In the genomic region with DNA sequence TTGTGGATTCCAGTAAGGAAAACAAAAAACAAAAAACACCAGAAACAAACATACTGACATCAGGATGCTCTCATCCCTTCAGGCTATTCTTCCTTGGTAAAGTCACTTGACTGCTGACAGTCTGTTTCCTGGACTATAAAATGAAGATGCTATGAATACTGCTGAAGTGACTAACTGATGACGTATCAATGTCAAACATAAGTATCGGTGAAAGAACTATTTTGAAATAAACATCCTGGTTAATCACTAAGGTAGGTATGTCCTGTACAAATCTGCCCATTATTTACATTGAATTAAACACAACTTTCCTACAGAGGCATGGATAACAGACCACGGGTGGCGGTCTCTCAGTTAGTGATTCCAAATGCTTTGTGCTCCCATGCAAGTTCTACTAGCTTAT, we compare ENCODE assay signal across 18 cellular contexts. TPM values are rescaled to one million over a fixed set of nuclear protein-coding genes. Genes with fewer than 3 reads are reported as not detected.
DNase-seq lines count a peak whose midpoint lies in the region; ATAC-seq, FAIRE-seq and TF ChIP-seq lines count a peak whose summit lies in the region.
"Had no signal": no experiment of that assay in that cellular context is flagged by ENCODE, and none has a peak within 500 bp of the region (broad histone marks: within the 10 kb centered on the region; RNA-seq: fewer than 3 reads in every experiment).

No MANE protein-coding gene starts in this region.

- H3K9me3 Mint-ChIP-seq in natural killer cell, result no peaks in the 10 kb centered on the region
- H3K9me3 Mint-ChIP-seq: activated naive CD4-positive, alpha-beta T cell treated with anti-CD3 and anti-CD28 coated beads for 36 hours had no signal

- H3K27me3 ChIP-seq in osteoblast (ENCODE audit: insufficient read depth, low read length), result no peaks in the 10 kb centered on the region
- H3K27me3 ChIP-seq: body of pancreas, gastrocnemius medialis had no signal

- intact Hi-C loops in natural killer cell (cut with micrococcal nuclease), result no loop called here

- peak overlapping the region; percentile 37 for H3K27ac ChIP-seq in osteoblast (ENCODE audit: low read depth, low read length)
- H3K27ac ChIP-seq: body of pancreas, gastrocnemius medialis had no signal

- H3K4me2 ChIP-seq in osteoblast (ENCODE audit: insufficient read depth, low read length), result no peak overlapping the region

- no peaks in the 10 kb centered on the region for H3K9me3 ChIP-seq in osteoblast (ENCODE audit: low read depth, low read length)
- H3K9me3 ChIP-seq: body of pancreas, gastrocnemius medialis had no signal

- no peak for TF ChIP-seq CTCF in osteoblast (IDR thresholded peaks at IDR 0.05; ENCODE audit: extremely low read depth, low read depth, low read length)
- no peak for TF ChIP-seq CTCF in natural killer cell (IDR thresholded peaks at IDR 0.05)

- peak; percentile 88 for DNase-seq in EL
- peak; percentile 55 for DNase-seq in RPMI7951 (ENCODE audit: low read depth)
- peak; percentile 45 for DNase-seq in epidermal melanocyte (ENCODE audit: insufficient read length, low spot score)
- DNase-seq in osteoblast (ENCODE audit: insufficient read length, low spot score, missing footprints), result no peak
- DNase-seq in urothelium cell line (ENCODE audit: low spot score), result no peak
- no peak for DNase-seq in natural killer cell
- DNase-seq in T-helper 2 cell, result no peak
- DNase-seq: activated CD4-positive, alpha-beta T cell treated with anti-CD3 and anti-CD28 coated beads for 48 hours; activated naive CD4-positive, alpha-beta T cell treated with anti-CD3 and anti-CD28 coated beads for 36 hours; body of pancreas; DND-41; gastrocnemius medialis; NCI-H1694 treated with DMSO at 0.1 percent for 48 hours; NCI-H446 treated with DMSO at 0.1 percent for 48 hours; SIG-M5; stimulated activated CD4-positive, alpha-beta T cell treated with anti-CD3 and anti-CD28 coated beads, Interleukin-4, amount 100 ng/mL, for 24 hours; stimulated activated CD8-positive, alpha-beta memory T cell treated with anti-CD3 and anti-CD28 coated beads, Interleukin-4, amount 100 ng/mL, for 48 hours; T1000 had no signal

- no peaks in the 10 kb centered on the region for H3K79me2 ChIP-seq in osteoblast (ENCODE audit: insufficient read depth, low read length)

- no peaks in the 10 kb centered on the region for H3K4me1 ChIP-seq in osteoblast (ENCODE audit: insufficient read depth, low read length)

- H3K4me3 ChIP-seq in osteoblast (ENCODE audit: insufficient read depth, low read length), result no peak overlapping the region
- H3K4me3 ChIP-seq: body of pancreas, gastrocnemius medialis had no signal

- no peak overlapping the region for H2AFZ ChIP-seq in osteoblast (ENCODE audit: low read length)

- FAIRE-seq in urothelium cell line (lab: Jason Lieb, UNC), result no peak

- ATAC-seq in natural killer cell, result no peak
- ATAC-seq: body of pancreas, gastrocnemius medialis had no signal

- no peak overlapping the region for H3K4me3 Mint-ChIP-seq in natural killer cell
- H3K4me3 Mint-ChIP-seq: activated naive CD4-positive, alpha-beta T cell treated with anti-CD3 and anti-CD28 coated beads for 36 hours had no signal

- H3K36me3 Mint-ChIP-seq in natural killer cell, result peaks cover 8% of the 10 kb centered on the region

- no peak overlapping the region for H3K27ac Mint-ChIP-seq in natural killer cell
- H3K27ac Mint-ChIP-seq: activated naive CD4-positive, alpha-beta T cell treated with anti-CD3 and anti-CD28 coated beads for 36 hours had no signal

- no peaks in the 10 kb centered on the region for H3K27me3 Mint-ChIP-seq in natural killer cell (ENCODE audit: low read depth in 2 of 2)

- H3K36me3 ChIP-seq in osteoblast (ENCODE audit: insufficient read depth, low read length), result peaks cover 47% of the 10 kb centered on the region

- H3K4me1 Mint-ChIP-seq in natural killer cell, result no peaks in the 10 kb centered on the region

- H4K20me1 ChIP-seq in osteoblast (ENCODE audit: insufficient read depth, low read length), result no peaks in the 10 kb centered on the region

RNA-seq across cellular contexts. Expression of a gene that starts 45.9 kb away (rescaled TPM):
- 6.8 and 9.5 TPM in 2 replicates for total RNA-seq in RPMI7951 (2014; rRNA removed; shearing (Covaris generic))
- total RNA-seq in osteoblast, result 30.0 and 30.1 TPM in 2 replicates
- total RNA-seq in natural killer cell, result 1 to 10 TPM in 2 of 3 donors, not detected in 1; 1.1 to 1.7 TPM

Comparison
In these comparisons a context has a peak if more than half of its experiments do, and no peak if none do; other contexts are left out.
1. DNase-seq: peak in EL (single experiment), RPMI7951 (single experiment) and epidermal melanocyte (single experiment); none in osteoblast (single experiment), urothelium cell line (single experiment), natural killer cell (single experiment) and T-helper 2 cell (0 of 5).